In the genomic region with DNA sequence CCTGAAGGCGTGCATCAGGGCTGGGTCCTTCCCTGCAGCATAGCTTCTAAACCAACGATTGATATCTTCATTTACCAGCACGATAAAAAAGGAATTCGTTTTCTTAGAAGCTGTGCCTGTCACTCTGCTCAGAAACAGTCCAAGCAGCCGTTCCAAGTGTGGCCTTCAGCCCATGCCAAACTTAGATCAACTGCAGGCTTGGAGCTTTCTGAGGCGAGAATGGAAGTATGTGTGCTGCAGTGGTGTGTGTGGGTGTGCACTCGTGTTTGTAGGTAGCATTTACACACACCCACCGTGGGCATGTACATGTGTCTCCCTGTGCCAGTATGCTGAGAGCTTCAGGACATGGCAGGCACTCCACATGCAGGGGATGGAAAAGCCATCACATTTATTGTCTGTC, we compare ENCODE assay signal across 12 cellular contexts.
DNase-seq lines count a peak whose midpoint lies in the region; ATAC-seq and TF ChIP-seq lines count a peak whose summit lies in the region.
"Had no signal": no experiment of that assay in that cellular context is flagged by ENCODE, and none has a peak within 500 bp of the region (broad histone marks: within the 10 kb centered on the region; RNA-seq: fewer than 3 reads in every experiment).

No MANE protein-coding gene starts in this region.

- TF ChIP-seq CTCF in natural killer cell (IDR thresholded peaks at IDR 0.05) (no peak), tibial nerve (IDR thresholded peaks at IDR 0.05) (no peak)

- no peak for DNase-seq in activated naive CD8-positive, alpha-beta T cell treated with anti-CD3 and anti-CD28 coated beads, Interleukin-2, amount 50 U/mL, for 24 hours
- DNase-seq in effector memory CD4-positive, alpha-beta T cell: no peak
- DNase-seq in natural killer cell (no peak), tibial nerve (ENCODE audit: low spot score in 2 of 2) (no peak), putamen (ENCODE audit: low spot score) (no peak), RPMI8226 (no peak)
- no peak for DNase-seq in stimulated activated CD4-positive, alpha-beta T cell treated with anti-CD3 and anti-CD28 coated beads, Interleukin-2, amount 100 ng/mL, for 24 hours
- DNase-seq: cerebellar nuclear complex, GDM1 had no signal

- H3K27me3 ChIP-seq in effector memory CD4-positive, alpha-beta T cell (replicated peaks; ENCODE audit: control insufficient read depth, insufficient read depth, low read length, poor library complexity, severe bottlenecking): no peaks in the 10 kb centered on the region
- H3K27me3 ChIP-seq in tibial nerve: peaks cover 0 to 14% of the 10 kb centered on the region in 2 donors

- H3K4me1 Mint-ChIP-seq in activated naive CD8-positive, alpha-beta T cell (ENCODE audit: low read depth): peaks cover 67% of the 10 kb centered on the region
- peaks cover 24% of the 10 kb centered on the region for H3K4me1 Mint-ChIP-seq in activated naive CD8-positive, alpha-beta T cell treated with anti-CD3 and anti-CD28 coated beads, Interleukin-2, amount 50 U/mL, for 24 hours
- peaks cover 49 to 58% of the 10 kb centered on the region in 2 donors for H3K4me1 Mint-ChIP-seq in natural killer cell
- H3K4me1 Mint-ChIP-seq: memory B cell had no signal

- peak overlapping the region; percentile 29 for H3K27ac ChIP-seq in effector memory CD4-positive, alpha-beta T cell (ENCODE audit: insufficient read depth, low read length, poor library complexity, severe bottlenecking)
- peak overlapping the region; percentile 38 to 86 (median 58) for H3K27ac ChIP-seq in tibial nerve

- TF ChIP-seq EP300 in tibial nerve (IDR thresholded peaks at IDR 0.05): no peak

- H3K4me3 ChIP-seq in effector memory CD4-positive, alpha-beta T cell (ENCODE audit: insufficient read depth, low read depth, low read length, poor library complexity, severe bottlenecking): no peak overlapping the region
- H3K4me3 ChIP-seq in tibial nerve: no peak overlapping the region
- H3K4me3 ChIP-seq: spleen had no signal

- H3K4me1 ChIP-seq in effector memory CD4-positive, alpha-beta T cell (ENCODE audit: control insufficient read depth, insufficient read depth, low read length, poor library complexity, severe bottlenecking): peaks cover 50% of the 10 kb centered on the region
- peaks cover 0 to 43% (median 26%) of the 10 kb centered on the region in 4 donors for H3K4me1 ChIP-seq in tibial nerve

- no peak for TF ChIP-seq POLR2A in tibial nerve (IDR thresholded peaks at IDR 0.05)

- no peaks in the 10 kb centered on the region for H3K9me3 ChIP-seq in effector memory CD4-positive, alpha-beta T cell (ENCODE audit: control insufficient read depth, low read length)
- no peaks in the 10 kb centered on the region for H3K9me3 ChIP-seq in tibial nerve
- H3K9me3 ChIP-seq: spleen had no signal

- intact Hi-C loops in natural killer cell (cut with micrococcal nuclease): no loop called here

- no peaks in the 10 kb centered on the region for H3K9me3 Mint-ChIP-seq in activated naive CD8-positive, alpha-beta T cell (ENCODE audit: low read depth)
- no peaks in the 10 kb centered on the region for H3K9me3 Mint-ChIP-seq in activated naive CD8-positive, alpha-beta T cell treated with anti-CD3 and anti-CD28 coated beads, Interleukin-2, amount 50 U/mL, for 24 hours
- H3K9me3 Mint-ChIP-seq in natural killer cell: no peaks in the 10 kb centered on the region
- H3K9me3 Mint-ChIP-seq: memory B cell had no signal

- H3K36me3 Mint-ChIP-seq in activated naive CD8-positive, alpha-beta T cell: no peaks in the 10 kb centered on the region
- H3K36me3 Mint-ChIP-seq in activated naive CD8-positive, alpha-beta T cell treated with anti-CD3 and anti-CD28 coated beads, Interleukin-2, amount 50 U/mL, for 24 hours (ENCODE audit: low read depth): no peaks in the 10 kb centered on the region
- H3K36me3 Mint-ChIP-seq in natural killer cell: no peaks in the 10 kb centered on the region
- H3K36me3 Mint-ChIP-seq: memory B cell had no signal

- no peak overlapping the region for H3K4me3 Mint-ChIP-seq in activated naive CD8-positive, alpha-beta T cell
- no peak overlapping the region for H3K4me3 Mint-ChIP-seq in activated naive CD8-positive, alpha-beta T cell treated with anti-CD3 and anti-CD28 coated beads, Interleukin-2, amount 50 U/mL, for 24 hours
- peak overlapping the region; percentile 21 for H3K4me3 Mint-ChIP-seq in natural killer cell
- H3K4me3 Mint-ChIP-seq: memory B cell had no signal

- H3K36me3 ChIP-seq in effector memory CD4-positive, alpha-beta T cell (ENCODE audit: control insufficient read depth, insufficient read depth, low read length): no peaks in the 10 kb centered on the region
- H3K36me3 ChIP-seq in tibial nerve: no peaks in the 10 kb centered on the region
- H3K36me3 ChIP-seq: spleen had no signal

- no peak for ATAC-seq in activated naive CD8-positive, alpha-beta T cell treated with anti-CD3 and anti-CD28 coated beads, Interleukin-2, amount 50 U/mL, for 24 hours
- ATAC-seq in natural killer cell: no peak

- WGBS in tibial nerve, 2 donors: 11 to 17% methylated on average over 7 to 8 of the region's 8 CpGs

- peak overlapping the region; percentile 59 for H3K27ac Mint-ChIP-seq in activated naive CD8-positive, alpha-beta T cell
- no peak overlapping the region for H3K27ac Mint-ChIP-seq in activated naive CD8-positive, alpha-beta T cell treated with anti-CD3 and anti-CD28 coated beads, Interleukin-2, amount 50 U/mL, for 24 hours
- peak overlapping the region; percentile 68 to 74 for H3K27ac Mint-ChIP-seq in natural killer cell
- H3K27ac Mint-ChIP-seq: memory B cell had no signal

- no peaks in the 10 kb centered on the region for H3K27me3 Mint-ChIP-seq in activated naive CD8-positive, alpha-beta T cell
- H3K27me3 Mint-ChIP-seq in activated naive CD8-positive, alpha-beta T cell treated with anti-CD3 and anti-CD28 coated beads, Interleukin-2, amount 50 U/mL, for 24 hours: peaks cover 12% of the 10 kb centered on the region
- peaks cover 0 to 7% of the 10 kb centered on the region in 2 donors for H3K27me3 Mint-ChIP-seq in natural killer cell (ENCODE audit: low read depth in 2 of 2)
